Comparison of ENCODE assay signal across 22 cellular contexts in genomic region chr3:73314182-73314951, GRCh38.
"Had no signal": no experiment of that assay in that cellular context is flagged by ENCODE, and none has a peak within 500 bp of the region (broad histone marks: within the 10 kb centered on the region; RNA-seq: fewer than 3 reads in every experiment).

No MANE protein-coding gene starts in this region.

- H3K4me1 Mint-ChIP-seq: activated B cell treated with CpG ODN at 0.5 μM for 24 hours; activated CD8-positive, alpha-beta memory T cell treated with anti-CD3 and anti-CD28 coated beads, Interleukin-2, amount 10 ng/mL, durations not matched to agents 7 days and 5 days; activated naive CD4-positive, alpha-beta T cell treated with anti-CD3 and anti-CD28 coated beads, Interleukin-2, amount 50 U/mL, for 24 hours; activated naive CD8-positive, alpha-beta T cell treated with anti-CD3 and anti-CD28 coated beads, Interleukin-2, amount 50 U/mL, for 24 hours; endodermal cell; naive thymus-derived CD8-positive, alpha-beta T cell had no signal

- H3K27ac Mint-ChIP-seq: activated B cell treated with CpG ODN at 0.5 μM for 24 hours; activated CD8-positive, alpha-beta memory T cell treated with anti-CD3 and anti-CD28 coated beads, Interleukin-2, amount 10 ng/mL, durations not matched to agents 7 days and 5 days; activated CD8-positive, alpha-beta T cell treated with anti-CD3 and anti-CD28 coated beads, Interleukin-2, amount 10 ng/mL, durations not matched to agents 7 days and 5 days; activated naive CD4-positive, alpha-beta T cell treated with anti-CD3 and anti-CD28 coated beads, Interleukin-2, amount 50 U/mL, for 24 hours; activated naive CD8-positive, alpha-beta T cell treated with anti-CD3 and anti-CD28 coated beads, Interleukin-2, amount 50 U/mL, for 24 hours; activated T-helper 2 cell treated with anti-CD3 and anti-CD28 coated beads, Interferon-gamma antibody, Interleukin-2, Interleukin-4, amounts not matched to agents 10 μg/mL and 5 μg/mL and 100 μg/mL, durations not matched to agents 14 hours and 24 hours and 36 hours; dendritic cell treated with granulocyte-macrophage colony-stimulating factor and Interleukin-4, amounts not matched to agents 40 ng/mL and 50 ng/mL, for 4 days; endodermal cell; mesothelial cell of epicardium; naive thymus-derived CD8-positive, alpha-beta T cell; stimulated activated naive CD8-positive, alpha-beta T cell treated with anti-CD3 and anti-CD28 coated beads, Interleukin-15, Interleukin-2, amounts not matched to agents 100 ng/mL and 50 ng/mL, for 24 hours had no signal

- DNase-seq: activated B cell treated with CpG ODN at 0.5 μM for 24 hours; activated CD8-positive, alpha-beta memory T cell treated with anti-CD3 and anti-CD28 coated beads, Interleukin-2, amount 10 ng/mL, durations not matched to agents 7 days and 5 days; activated CD8-positive, alpha-beta T cell treated with anti-CD3 and anti-CD28 coated beads, Interleukin-2, amount 10 ng/mL, durations not matched to agents 7 days and 5 days; activated naive CD8-positive, alpha-beta T cell treated with anti-CD3 and anti-CD28 coated beads, Interleukin-2, amount 50 U/mL, for 24 hours; activated T-cell treated with anti-CD3 and anti-CD28 coated beads, Interleukin-2, amount 50 U/mL, for 48 hours; amygdala; central memory CD4-positive, alpha-beta T cell; endodermal cell; foreskin melanocyte; heart right ventricle; naive thymus-derived CD8-positive, alpha-beta T cell; right lobe of liver; stimulated activated CD4-positive, alpha-beta T cell treated with anti-CD3 and anti-CD28 coated beads, Interleukin-2, amount 100 ng/mL, for 48 hours; upper lobe of left lung had no signal

- H3K4me1 ChIP-seq: breast epithelium, heart right ventricle, right lobe of liver, upper lobe of left lung, vagina had no signal

- H3K27me3 ChIP-seq: breast epithelium, right lobe of liver, upper lobe of left lung, vagina had no signal

- H3K9me3 Mint-ChIP-seq: activated B cell treated with CpG ODN at 0.5 μM for 24 hours; activated naive CD4-positive, alpha-beta T cell treated with anti-CD3 and anti-CD28 coated beads, Interleukin-2, amount 50 U/mL, for 24 hours; activated T-helper 2 cell treated with anti-CD3 and anti-CD28 coated beads, Interferon-gamma antibody, Interleukin-2, Interleukin-4, amounts not matched to agents 10 μg/mL and 5 μg/mL and 100 μg/mL, durations not matched to agents 14 hours and 24 hours and 36 hours; dendritic cell treated with granulocyte-macrophage colony-stimulating factor and Interleukin-4, amounts not matched to agents 40 ng/mL and 50 ng/mL, for 4 days; stimulated activated naive CD8-positive, alpha-beta T cell treated with anti-CD3 and anti-CD28 coated beads, Interleukin-15, Interleukin-2, amounts not matched to agents 100 ng/mL and 50 ng/mL, for 24 hours had no signal

- H3K27me3 Mint-ChIP-seq: activated B cell treated with CpG ODN at 0.5 μM for 24 hours; activated naive CD8-positive, alpha-beta T cell treated with anti-CD3 and anti-CD28 coated beads, Interleukin-2, amount 50 U/mL, for 24 hours had no signal

- H3K9me3 ChIP-seq: breast epithelium, right lobe of liver, upper lobe of left lung, vagina had no signal

- H3K4me3 Mint-ChIP-seq: activated B cell treated with CpG ODN at 0.5 μM for 24 hours; activated CD8-positive, alpha-beta memory T cell treated with anti-CD3 and anti-CD28 coated beads, Interleukin-2, amount 10 ng/mL, durations not matched to agents 7 days and 5 days; activated CD8-positive, alpha-beta T cell treated with anti-CD3 and anti-CD28 coated beads, Interleukin-2, amount 10 ng/mL, durations not matched to agents 7 days and 5 days; activated naive CD4-positive, alpha-beta T cell treated with anti-CD3 and anti-CD28 coated beads, Interleukin-2, amount 50 U/mL, for 24 hours; activated naive CD8-positive, alpha-beta T cell treated with anti-CD3 and anti-CD28 coated beads, Interleukin-2, amount 50 U/mL, for 24 hours; dendritic cell treated with granulocyte-macrophage colony-stimulating factor and Interleukin-4, amounts not matched to agents 40 ng/mL and 50 ng/mL, for 4 days; endodermal cell; mesothelial cell of epicardium; naive thymus-derived CD8-positive, alpha-beta T cell; stimulated activated naive CD8-positive, alpha-beta T cell treated with anti-CD3 and anti-CD28 coated beads, Interleukin-15, Interleukin-2, amounts not matched to agents 100 ng/mL and 50 ng/mL, for 24 hours had no signal

- H3K4me3 ChIP-seq: breast epithelium, heart right ventricle, right lobe of liver, upper lobe of left lung, vagina had no signal

- H3K36me3 ChIP-seq: breast epithelium, heart right ventricle, right lobe of liver, upper lobe of left lung, vagina had no signal

- ATAC-seq: activated CD8-positive, alpha-beta memory T cell treated with anti-CD3 and anti-CD28 coated beads, Interleukin-2, amount 10 ng/mL, durations not matched to agents 7 days and 5 days; activated CD8-positive, alpha-beta T cell treated with anti-CD3 and anti-CD28 coated beads, Interleukin-2, amount 10 ng/mL, durations not matched to agents 7 days and 5 days; activated naive CD8-positive, alpha-beta T cell treated with anti-CD3 and anti-CD28 coated beads, Interleukin-2, amount 50 U/mL, for 24 hours; esophagus mucosa; heart right ventricle; naive thymus-derived CD8-positive, alpha-beta T cell; right lobe of liver had no signal

- H3K36me3 Mint-ChIP-seq: activated CD8-positive, alpha-beta memory T cell treated with anti-CD3 and anti-CD28 coated beads, Interleukin-2, amount 10 ng/mL, durations not matched to agents 7 days and 5 days; activated naive CD4-positive, alpha-beta T cell treated with anti-CD3 and anti-CD28 coated beads, Interleukin-2, amount 50 U/mL, for 24 hours; mesothelial cell of epicardium; naive thymus-derived CD8-positive, alpha-beta T cell had no signal

- H3K27ac ChIP-seq: breast epithelium, heart right ventricle, right lobe of liver, upper lobe of left lung, vagina had no signal
